Comparison of ENCODE assay signal across 8 cellular contexts in the genomic region with DNA sequence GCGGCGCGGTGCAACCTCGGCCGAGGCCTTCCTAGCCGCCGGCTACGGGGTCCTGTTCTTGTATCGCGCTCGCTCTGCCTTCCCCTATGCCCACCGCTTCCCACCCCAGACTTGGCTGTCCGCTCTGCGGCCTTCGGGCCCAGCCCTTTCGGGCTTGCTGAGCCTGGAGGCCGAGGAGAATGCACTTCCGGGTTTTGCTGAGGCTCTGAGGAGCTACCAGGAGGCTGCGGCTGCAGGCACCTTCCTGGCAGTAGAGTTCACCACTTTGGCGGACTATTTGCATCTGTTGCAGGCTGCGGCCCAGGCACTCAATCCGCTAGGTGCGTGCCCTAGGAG. TPM values are rescaled to one million over a fixed set of nuclear protein-coding genes. Genes with fewer than 3 reads are reported as not detected.
DNase-seq lines count a peak whose midpoint lies in the region; ATAC-seq lines count a peak whose summit lies in the region.

No MANE protein-coding gene starts in this region.

- H4K8ac ChIP-seq in mesendoderm (ENCODE audit: low read depth, low read length), result peak overlapping the region; percentile 83

- no peaks in the 10 kb centered on the region for H3K79me2 ChIP-seq in mesendoderm (ENCODE audit: control insufficient read depth, insufficient read depth, low read length)

- no CpG with 5 or more reads among the region's 23 CpGs for WGBS in mesendoderm (ENCODE audit: extremely low coverage, insufficient coverage, low lambda C conversion rate)

- H3K27ac ChIP-seq in effector memory CD4-positive, alpha-beta T cell (ENCODE audit: insufficient read depth, low read length, poor library complexity, severe bottlenecking), result peak overlapping the region; percentile 99
- peak overlapping the region; percentile 84 for H3K27ac ChIP-seq in mesendoderm (ENCODE audit: low read depth, low read length)

- H2AK5ac ChIP-seq in mesendoderm (ENCODE audit: low read length), result no peak overlapping the region

- H3K18ac ChIP-seq in mesendoderm (ENCODE audit: low read length), result peak overlapping the region; percentile 82

- DNase-seq in SHP77 (lab: John Stamatoyannopoulos, UW) (peak; percentile 44 to 49), SHP77 treated with DMSO at 0.1 percent for 48 hours (lab: John Stamatoyannopoulos, UW) (no peak), NCI-H2029 treated with DMSO at 0.1 percent for 48 hours (lab: John Stamatoyannopoulos, UW) (peak; percentile 72), mesendoderm (peak; percentile 84)
- peak; percentile 69 for DNase-seq in activated CD4-positive, alpha-beta T cell treated with anti-CD3 and anti-CD28 coated beads for 48 hours
- DNase-seq in effector memory CD4-positive, alpha-beta T cell, result peak in 1 of 3 donors; percentile 51
- DNase-seq in stimulated activated CD8-positive, alpha-beta memory T cell treated with anti-CD3 and anti-CD28 coated beads, Interleukin-2, amount 100 ng/mL, for 48 hours (ENCODE audit: low read depth in 2 of 2), result peak; percentile 32 to 34

- H3K4me1 ChIP-seq in effector memory CD4-positive, alpha-beta T cell (ENCODE audit: control insufficient read depth, insufficient read depth, low read length, poor library complexity, severe bottlenecking), result peaks cover 11% of the 10 kb centered on the region
- peaks cover 3% of the 10 kb centered on the region for H3K4me1 ChIP-seq in mesendoderm (ENCODE audit: control insufficient read depth, low read depth, low read length)

- H2BK120ac ChIP-seq in mesendoderm (ENCODE audit: low read depth, low read length), result no peak overlapping the region

- peak; percentile 47 for ATAC-seq in HG02840 (IDR thresholded peaks at IDR 0.05; ENCODE audit: low FRiP score, unreplicated experiment)

- H3K36me3 ChIP-seq in effector memory CD4-positive, alpha-beta T cell (ENCODE audit: control insufficient read depth, insufficient read depth, low read length), result peaks cover 22% of the 10 kb centered on the region
- no peaks in the 10 kb centered on the region for H3K36me3 ChIP-seq in mesendoderm (ENCODE audit: control insufficient read depth, insufficient read depth, low read length)

- H3K56ac ChIP-seq in mesendoderm (ENCODE audit: low read length), result peak overlapping the region; percentile 99

- H3K9ac ChIP-seq in mesendoderm (ENCODE audit: low read length), result peak overlapping the region; percentile 94

- H4K5ac ChIP-seq in mesendoderm (ENCODE audit: low read length), result no peak overlapping the region

- no peak overlapping the region for H2BK5ac ChIP-seq in mesendoderm (ENCODE audit: low read length)

- H3K27me3 ChIP-seq in effector memory CD4-positive, alpha-beta T cell (replicated peaks; ENCODE audit: control insufficient read depth, insufficient read depth, low read length, poor library complexity, severe bottlenecking), result no peaks in the 10 kb centered on the region
- no peaks in the 10 kb centered on the region for H3K27me3 ChIP-seq in mesendoderm (ENCODE audit: insufficient read depth, low read length, poor library complexity)

- H3K4me2 ChIP-seq in mesendoderm (ENCODE audit: low read length), result peak overlapping the region; percentile 44

- H3K9me3 ChIP-seq in effector memory CD4-positive, alpha-beta T cell (ENCODE audit: control insufficient read depth, low read length), result no peaks in the 10 kb centered on the region

- peak overlapping the region; percentile 64 for H3K4ac ChIP-seq in mesendoderm (ENCODE audit: low read depth, low read length)

- H3K4me3 ChIP-seq in effector memory CD4-positive, alpha-beta T cell (ENCODE audit: insufficient read depth, low read depth, low read length, poor library complexity, severe bottlenecking), result peak overlapping the region; percentile 95
- H3K4me3 ChIP-seq in mesendoderm (ENCODE audit: low read length), result peak overlapping the region; percentile 83

- no peak overlapping the region for H2BK15ac ChIP-seq in mesendoderm (replicated peaks; ENCODE audit: low read depth)

- H3K79me1 ChIP-seq in mesendoderm (ENCODE audit: low read length), result peaks cover 2% of the 10 kb centered on the region

- H3K23ac ChIP-seq in mesendoderm (ENCODE audit: low read length), result peak overlapping the region; percentile 66

RNA-seq across cellular contexts. Expression of gene PPCS, which starts 0.4 kb away (rescaled TPM):
- 24.5 TPM for polyA plus RNA-seq in mesendoderm (2013, experiment 1 of 2)
- polyA plus RNA-seq in mesendoderm (2013, experiment 2 of 2), result 24.4 TPM

RNA-seq across cellular contexts. Expression of gene ZMYND12, which starts 0.9 kb away (rescaled TPM):
- polyA plus RNA-seq in mesendoderm (2013, experiment 1 of 2), result 0.06 TPM
- polyA plus RNA-seq in mesendoderm (2013, experiment 2 of 2), result 0.06 TPM

RNA-seq across cellular contexts. Expression of gene CCDC30, which starts 6.4 kb away (rescaled TPM):
- polyA plus RNA-seq in mesendoderm (2013, experiment 1 of 2), result 1.2 TPM
- 1.5 TPM for polyA plus RNA-seq in mesendoderm (2013, experiment 2 of 2)
